In the genomic region with DNA sequence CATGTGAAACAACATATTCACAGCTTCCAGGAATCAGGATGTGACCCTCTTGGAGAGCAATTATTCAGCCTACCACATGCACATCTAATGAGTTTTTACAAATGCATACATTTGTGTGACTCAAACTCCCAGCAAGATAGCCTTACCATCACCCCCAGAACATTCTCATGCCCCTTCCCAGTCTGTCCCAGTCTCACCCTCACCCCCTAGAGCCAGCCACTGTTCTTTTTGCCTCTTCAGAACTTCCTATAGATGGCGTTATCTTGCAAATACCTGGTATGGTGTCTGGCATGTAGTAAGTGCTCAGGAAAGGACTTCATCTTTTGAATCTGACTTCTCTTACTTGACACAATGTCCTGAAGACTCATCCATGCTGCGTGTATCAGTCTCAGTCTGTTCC, we compare ENCODE assay signal across 15 cellular contexts. TPM values are rescaled to one million over a fixed set of nuclear protein-coding genes. Genes with fewer than 3 reads are reported as not detected.
A peak's percentile ranks its signal among the peaks of the same experiment; 100 is the strongest.
DNase-seq lines count a peak whose midpoint lies in the region; ATAC-seq and TF ChIP-seq lines count a peak whose summit lies in the region.
"Had no signal": no experiment of that assay in that cellular context is flagged by ENCODE, and none has a peak within 500 bp of the region (broad histone marks: within the 10 kb centered on the region; RNA-seq: fewer than 3 reads in every experiment).

No MANE protein-coding gene starts in this region.

- H2AK5ac ChIP-seq in H9 (ENCODE audit: insufficient read length, low read length), result no peak overlapping the region

- H3K27ac ChIP-seq in DOHH2 (ENCODE audit: low read depth, low read length) (no peak overlapping the region), H9 (ENCODE audit: insufficient read length, low read depth, low read length) (no peak overlapping the region), WERI-Rb-1 (peak overlapping the region; percentile 46), PC-3 (ENCODE audit: low read length) (no peak overlapping the region)
- H3K27ac ChIP-seq: BLaER1 had no signal

- H2BK20ac ChIP-seq in H9 (ENCODE audit: low read depth, low read length, poor library complexity, severe bottlenecking), result no peak overlapping the region

- H2BK120ac ChIP-seq in H9 (ENCODE audit: low read depth, low read length, poor library complexity, severe bottlenecking), result no peak overlapping the region

- H3K4me1 Mint-ChIP-seq in H9 (peaks cover 4 to 7% of the 10 kb centered on the region in 2 experiments; a peak in 3 of 4 replicates), type B pancreatic cell (ENCODE audit: unreplicated experiment) (peaks cover 8% of the 10 kb centered on the region)
- H3K4me1 Mint-ChIP-seq: CD8-positive, alpha-beta memory T cell had no signal

- no peak overlapping the region for H4K91ac ChIP-seq in H9 (ENCODE audit: insufficient read length, low read depth, low read length)

- H3K23me2 ChIP-seq in H9 (ENCODE audit: insufficient read length, low read depth, low read length, poor library complexity, severe bottlenecking), result no peaks in the 10 kb centered on the region

- ATAC-seq in PC-3, result no peak
- ATAC-seq in GM19328 (IDR thresholded peaks at IDR 0.05; ENCODE audit: unreplicated experiment), result no peak
- ATAC-seq: HepG2 had no signal

- H3K4me3 Mint-ChIP-seq in H9 (no peak overlapping the region), type B pancreatic cell (no peak overlapping the region)
- H3K4me3 Mint-ChIP-seq: CD8-positive, alpha-beta memory T cell had no signal

- H3F3A ChIP-seq in DOHH2 (ENCODE audit: control insufficient read depth, insufficient read depth), result no peaks in the 10 kb centered on the region
- H3F3A ChIP-seq in PC-3 (ENCODE audit: low read length, unreplicated experiment), result no peaks in the 10 kb centered on the region

- no peak overlapping the region for H3K18ac ChIP-seq in H9 (ENCODE audit: insufficient read length, low read depth, low read length)

- H4K8ac ChIP-seq in H9 (replicated peaks; ENCODE audit: insufficient read length, low read depth, low read length), result no peak overlapping the region

- peaks cover 16% of the 10 kb centered on the region; the same call in 1 of the 2 replicates for H3K27me3 ChIP-seq in DOHH2 (ENCODE audit: control insufficient read depth, low read length)
- no peaks in the 10 kb centered on the region for H3K27me3 ChIP-seq in H9 (ENCODE audit: insufficient read depth, low read length)
- H3K27me3 ChIP-seq in WERI-Rb-1 (ENCODE audit: insufficient read depth, low read depth, severe bottlenecking), result no peaks in the 10 kb centered on the region
- peaks cover 49% of the 10 kb centered on the region for H3K27me3 ChIP-seq in PC-3 (ENCODE audit: low read length)
- H3K27me3 ChIP-seq: BLaER1 had no signal

- H3K27me3 Mint-ChIP-seq in H9 (ENCODE audit: low read depth) (peaks cover 42% of the 10 kb centered on the region), type B pancreatic cell (peaks cover 12% of the 10 kb centered on the region)

- H4K5ac ChIP-seq in H9 (ENCODE audit: insufficient read length, low read depth, low read length), result no peak overlapping the region

- no peaks in the 10 kb centered on the region; a peak in 1 of 5 replicates for H3K9me3 Mint-ChIP-seq in H9
- no peaks in the 10 kb centered on the region for H3K9me3 Mint-ChIP-seq in type B pancreatic cell
- H3K9me3 Mint-ChIP-seq: CD8-positive, alpha-beta memory T cell had no signal

- TF ChIP-seq CTCF in DOHH2 (IDR thresholded peaks at IDR 0.05; ENCODE audit: low read depth, low read length, poor library complexity, severe bottlenecking), result peak; percentile 34
- peak; percentile 40; the same call in 2 of the 3 replicates for TF ChIP-seq CTCF in H9 (conservative IDR thresholded peaks at IDR 0.05)
- peak; percentile 28; the same call in 1 of the 2 replicates for TF ChIP-seq CTCF in WERI-Rb-1 (IDR thresholded peaks at IDR 0.05; ENCODE audit: low read depth, low read length)
- no peak for TF ChIP-seq CTCF in PC-3 (conservative IDR thresholded peaks at IDR 0.05; ENCODE audit: low read depth, low read length)
- no peak for TF ChIP-seq CTCF in type B pancreatic cell (conservative IDR thresholded peaks at IDR 0.05)

- no peak overlapping the region for H3K23ac ChIP-seq in H9 (ENCODE audit: insufficient read length, low read depth, low read length)

- BruUV-seq in PC-3 (replicated peaks; lab: Mats Ljungman, UMichigan), result no TSS peak

- H3K4me3 ChIP-seq in DOHH2 (ENCODE audit: low read length) (no peak overlapping the region), WERI-Rb-1 (ENCODE audit: low read depth, low read length) (no peak overlapping the region), PC-3 (ENCODE audit: low read length) (no peak overlapping the region)
- H3K4me3 ChIP-seq: BLaER1 had no signal

- intact Hi-C loops in PC-3 (cut with micrococcal nuclease), result no loop called here

- H3K4me1 ChIP-seq in DOHH2 (ENCODE audit: control insufficient read depth, low read length) (no peaks in the 10 kb centered on the region), H9 (ENCODE audit: insufficient read depth, low read length) (no peaks in the 10 kb centered on the region), PC-3 (ENCODE audit: insufficient read depth, low read length) (no peaks in the 10 kb centered on the region)
- H3K4me1 ChIP-seq: BLaER1 had no signal

- DNase-seq in H9 (no peak), NCI-H69 (lab: John Stamatoyannopoulos, UW) (peak; percentile 25), WERI-Rb-1 (peak; percentile 29), PC-3 (no peak), COR-L47 (lab: John Stamatoyannopoulos, UW) (no peak), type B pancreatic cell (ENCODE audit: extremely low spot score, unreplicated experiment) (no peak)
- DNase-seq: 8988T; AML-193; CD8-positive, alpha-beta memory T cell; DMS53; GOT3 had no signal

- H2BK5ac ChIP-seq in H9 (ENCODE audit: insufficient read length, low read length), result no peak overlapping the region

- no peaks in the 10 kb centered on the region for H3K79me2 ChIP-seq in DOHH2 (ENCODE audit: control insufficient read depth, low read length)
- H3K79me2 ChIP-seq in H9 (ENCODE audit: insufficient read depth, low read length), result no peaks in the 10 kb centered on the region
- H3K79me2 ChIP-seq in PC-3 (ENCODE audit: low read length), result no peaks in the 10 kb centered on the region

- no CpG with 5 or more reads among the region's 2 CpGs for WGBS in H9 (ENCODE audit: extremely low coverage, insufficient read length, low lambda C conversion rate)

- H3K36me3 Mint-ChIP-seq in H9 (ENCODE audit: insufficient read depth in 1 of 3, low read depth in 3 of 3), result no peaks in the 10 kb centered on the region
- H3K36me3 Mint-ChIP-seq in type B pancreatic cell, result no peaks in the 10 kb centered on the region
- H3K36me3 Mint-ChIP-seq: CD8-positive, alpha-beta memory T cell had no signal

- CTCF ChIA-PET in PC-3 (lab: Charles Lee), result no interaction called here

- no peak overlapping the region for H3K14ac ChIP-seq in H9 (ENCODE audit: insufficient read depth, low read length)

- no peaks in the 10 kb centered on the region for H3K79me1 ChIP-seq in H9 (ENCODE audit: insufficient read depth, low read depth, low read length, poor library complexity, severe bottlenecking)

- no peak overlapping the region for H2BK12ac ChIP-seq in H9 (ENCODE audit: insufficient read length, low read depth, low read length)

- no peak overlapping the region for H2BK15ac ChIP-seq in H9 (ENCODE audit: low read depth, low read length)

- H4K20me1 ChIP-seq in DOHH2 (ENCODE audit: control insufficient read depth, insufficient read depth, low read depth, low read length) (no peaks in the 10 kb centered on the region), H9 (ENCODE audit: control insufficient read depth, insufficient read depth, insufficient read length) (no peaks in the 10 kb centered on the region), PC-3 (ENCODE audit: low read length) (no peaks in the 10 kb centered on the region)
- H4K20me1 ChIP-seq: BLaER1 had no signal

- no peaks in the 10 kb centered on the region for H3K9me3 ChIP-seq in DOHH2 (ENCODE audit: control insufficient read depth, insufficient read depth, low read length)
- no peaks in the 10 kb centered on the region for H3K9me3 ChIP-seq in H9 (ENCODE audit: control insufficient read depth, low read depth, low read length)
- H3K9me3 ChIP-seq in WERI-Rb-1 (ENCODE audit: severe bottlenecking), result no peaks in the 10 kb centered on the region
- H3K9me3 ChIP-seq in PC-3 (ENCODE audit: low read length), result no peaks in the 10 kb centered on the region
- H3K9me3 ChIP-seq: BLaER1 had no signal

- no peak overlapping the region for H2AFZ ChIP-seq in H9 (ENCODE audit: low read length)
- H2AFZ ChIP-seq in PC-3 (ENCODE audit: low read length), result no peak overlapping the region

- no peak overlapping the region for H3K4ac ChIP-seq in H9 (ENCODE audit: low read depth, low read length)

- no peaks in the 10 kb centered on the region for H3K9me2 ChIP-seq in DOHH2 (replicated peaks; ENCODE audit: control insufficient read depth, low read length)
- no peaks in the 10 kb centered on the region for H3K9me2 ChIP-seq in PC-3 (replicated peaks; ENCODE audit: low read length)

- no peak overlapping the region for H3K9ac ChIP-seq in H9 (ENCODE audit: extremely low read depth, insufficient read length, low read length)
- no peak overlapping the region for H3K9ac ChIP-seq in PC-3 (ENCODE audit: low read length)
- H3K9ac ChIP-seq: BLaER1 had no signal

- no peaks in the 10 kb centered on the region for H3K36me3 ChIP-seq in DOHH2 (ENCODE audit: control insufficient read depth, low read length)
- H3K36me3 ChIP-seq in WERI-Rb-1, result no peaks in the 10 kb centered on the region
- no peaks in the 10 kb centered on the region for H3K36me3 ChIP-seq in PC-3 (ENCODE audit: low read depth, low read length)
- H3K36me3 ChIP-seq: BLaER1 had no signal

- H3K56ac ChIP-seq in H9 (ENCODE audit: insufficient read length, low read depth, low read length), result no peak overlapping the region

- POLR2A ChIA-PET in PC-3 (lab: Charles Lee; ENCODE audit: unreplicated experiment), result no interaction called here

- H3K4me2 ChIP-seq in DOHH2 (ENCODE audit: low read length) (no peak overlapping the region), H9 (ENCODE audit: insufficient read depth, insufficient read length, low read length) (no peak overlapping the region), PC-3 (ENCODE audit: low read length) (no peak overlapping the region)
- H3K4me2 ChIP-seq: BLaER1 had no signal

- H3T11ph ChIP-seq in H9 (ENCODE audit: low read length), result no peak overlapping the region

- H3K27ac Mint-ChIP-seq in H9, result no peak overlapping the region
- no peak overlapping the region for H3K27ac Mint-ChIP-seq in type B pancreatic cell
- H3K27ac Mint-ChIP-seq: CD8-positive, alpha-beta memory T cell had no signal

RNA-seq across cellular contexts. Expression of gene AOC1, which starts 23.9 kb away (rescaled TPM):
- total RNA-seq in H9 (2021) (0.11 and 0.28 TPM in 2 replicates), PC-3 (2014; rRNA removed) (not detected in 2 replicates), type B pancreatic cell (ENCODE audit: low replicate concordance) (21.4 and 26.2 TPM in 2 replicates)
- total RNA-seq: CD8-positive, alpha-beta memory T cell; HepG2 had no signal

RNA-seq across cellular contexts. Expression of gene TMEM176A, which starts 27.8 kb away (rescaled TPM):
- total RNA-seq in H9 (2021), result not detected in 2 replicates
- not detected in 2 replicates for total RNA-seq in PC-3 (2014; rRNA removed)
- 90.1 and 106 TPM in 2 replicates for total RNA-seq in type B pancreatic cell (ENCODE audit: low replicate concordance)
- total RNA-seq: HepG2 had no signal

RNA-seq across cellular contexts. Expression of gene TMEM176B, which starts 28.2 kb away (rescaled TPM):
- 0.26 and 0.85 TPM in 2 replicates for total RNA-seq in H9 (2021)
- total RNA-seq in PC-3 (2014; rRNA removed), result not detected in 2 replicates
- 72.9 and 98.5 TPM in 2 replicates for total RNA-seq in type B pancreatic cell (ENCODE audit: low replicate concordance)
- total RNA-seq: HepG2 had no signal

Comparison
In these comparisons a context has a peak if more than half of its experiments do, and no peak if none do; other contexts are left out.
1. CTCF ChIP-seq: peak in DOHH2 (single experiment), H9 (single experiment) and WERI-Rb-1 (single experiment); none in PC-3 (single experiment) and type B pancreatic cell (single experiment).
2. DNase-seq: peak in NCI-H69 (single experiment) and WERI-Rb-1 (single experiment); none in H9 (single experiment), PC-3 (single experiment), COR-L47 (single experiment) and type B pancreatic cell (single experiment).
3. RNA of gene AOC1, which starts 23.9 kb away (total RNA-seq): 21.4 to 26.2 TPM in type B pancreatic cell; 0.11 to 0.28 TPM in H9 and not detected in PC-3; every median in the first group is over 10 times any median in the second.
4. RNA of gene TMEM176A, which starts 27.8 kb away (total RNA-seq): 90.1 to 106 TPM in type B pancreatic cell; not detected in H9 and not detected in PC-3; every median in the first group is over 10 times any median in the second.
5. RNA of gene TMEM176B, which starts 28.2 kb away (total RNA-seq): 72.9 to 98.5 TPM in type B pancreatic cell; 0.26 to 0.85 TPM in H9 and not detected in PC-3; every median in the first group is over 10 times any median in the second.